Comparison of ENCODE assay signal across 8 cellular contexts in the genomic region with DNA sequence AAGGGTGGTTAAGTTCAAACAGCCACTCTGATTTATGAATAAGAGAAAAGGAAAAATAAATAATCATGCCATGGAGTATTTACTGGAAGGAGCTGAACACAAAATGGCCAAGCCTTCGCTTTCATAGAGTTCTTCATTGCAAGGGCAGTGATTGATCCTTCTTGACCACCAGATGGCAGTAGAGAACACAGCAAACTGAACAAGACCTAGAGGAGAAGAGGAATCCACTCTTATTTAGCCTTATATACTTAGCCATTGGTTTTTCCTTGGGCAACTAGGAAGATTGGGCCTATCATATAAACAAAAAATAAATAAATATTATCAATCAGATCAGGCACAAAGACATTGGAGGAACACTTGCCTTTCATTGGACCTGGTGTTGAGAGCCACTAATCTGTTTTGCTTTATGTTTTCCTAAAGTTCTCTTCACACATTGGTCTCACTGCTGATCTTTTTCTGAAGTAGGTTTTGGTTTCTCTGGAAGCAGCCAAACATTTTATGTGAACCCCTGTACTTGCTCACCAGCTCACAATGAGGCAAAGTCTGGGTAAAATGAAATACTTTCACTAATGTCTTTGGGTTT. TPM values are rescaled to one million over a fixed set of nuclear protein-coding genes. Genes with fewer than 3 reads are reported as not detected.
A peak's percentile ranks its signal among the peaks of the same experiment; 100 is the strongest.
DNase-seq lines count a peak whose midpoint lies in the region; ATAC-seq, FAIRE-seq and TF ChIP-seq lines count a peak whose summit lies in the region.

No MANE protein-coding gene starts in this region.

- H3K4me1 Mint-ChIP-seq in effector memory CD8-positive, alpha-beta T cell (ENCODE audit: low read depth in 2 of 2): peaks cover 0 to 2% of the 10 kb centered on the region in 2 donors

- intact Hi-C loops in upper lobe of right lung (cut with DNase I): no loop called here

- H3K27ac ChIP-seq in GM23248: no peak overlapping the region
- H3K27ac ChIP-seq in Karpas-422 (ENCODE audit: low read length): peak overlapping the region; percentile 98
- no peak overlapping the region for H3K27ac ChIP-seq in lung (ENCODE audit: low read depth in 1 of 2, low read length in 1 of 2)
- no peak overlapping the region for H3K27ac ChIP-seq in upper lobe of right lung

- no peaks in the 10 kb centered on the region for H3K36me3 ChIP-seq in GM23248 (ENCODE audit: low read depth)
- no peaks in the 10 kb centered on the region for H3K36me3 ChIP-seq in Karpas-422 (ENCODE audit: insufficient read depth, low read length)
- H3K36me3 ChIP-seq in lung (ENCODE audit: control insufficient read depth in 2 of 2, insufficient read depth in 2 of 2, low read length in 2 of 2): no peaks in the 10 kb centered on the region
- H3K36me3 ChIP-seq in upper lobe of right lung: no peaks in the 10 kb centered on the region

- peak; percentile 58 for ATAC-seq in effector memory CD8-positive, alpha-beta T cell (replicated peaks)
- ATAC-seq in lung (ENCODE audit: insufficient read depth, low FRiP score): peak; percentile 85
- ATAC-seq in upper lobe of right lung: peak; percentile 98

- H3K9me3 ChIP-seq in GM23248 (ENCODE audit: low read depth) (no peaks in the 10 kb centered on the region), Karpas-422 (ENCODE audit: low read length) (no peaks in the 10 kb centered on the region), lung (ENCODE audit: control insufficient read depth in 2 of 2, insufficient read depth in 1 of 2, low read length in 1 of 2) (no peaks in the 10 kb centered on the region), upper lobe of right lung (no peaks in the 10 kb centered on the region)

- in situ Hi-C loops in GM23248 (cut with MboI): no loop called here

- H3F3A ChIP-seq in GM23248 (ENCODE audit: insufficient read depth): no peaks in the 10 kb centered on the region

- H3K4me3 Mint-ChIP-seq in effector memory CD8-positive, alpha-beta T cell: no peak overlapping the region

- no peak overlapping the region for H2AFZ ChIP-seq in GM23248
- H2AFZ ChIP-seq in Karpas-422 (ENCODE audit: low read length): peak overlapping the region; percentile 64

- H4K20me1 ChIP-seq in GM23248 (ENCODE audit: insufficient read depth): no peaks in the 10 kb centered on the region
- no peaks in the 10 kb centered on the region for H4K20me1 ChIP-seq in Karpas-422 (ENCODE audit: insufficient read depth, low read depth, low read length)

- WGBS in GM23248 (ENCODE audit: low coverage in 1 of 2, low lambda C conversion rate in 2 of 2, missing lambda C conversion rate in 2 of 2), 2 experiments: 6 to 7% methylated on average over 1 of the region's 1 CpG
- 12 to 18% methylated on average over 1 of the region's 1 CpG for WGBS in lung, 2 donors

- peak; percentile 88 for FAIRE-seq in G401.6 (lab: Jason Lieb, UNC)

- no peaks in the 10 kb centered on the region for H3K79me2 ChIP-seq in GM23248 (ENCODE audit: insufficient read depth)
- no peaks in the 10 kb centered on the region for H3K79me2 ChIP-seq in Karpas-422 (ENCODE audit: low read length)

- no peak overlapping the region for H3K4me3 ChIP-seq in GM23248
- H3K4me3 ChIP-seq in Karpas-422 (ENCODE audit: low read length): no peak overlapping the region
- no peak overlapping the region for H3K4me3 ChIP-seq in lung
- H3K4me3 ChIP-seq in upper lobe of right lung: no peak overlapping the region

- H3K36me3 Mint-ChIP-seq in effector memory CD8-positive, alpha-beta T cell (ENCODE audit: insufficient read depth): no peaks in the 10 kb centered on the region

- no peak overlapping the region for H3K4me2 ChIP-seq in GM23248 (ENCODE audit: unreplicated experiment)
- peak overlapping the region; percentile 72 for H3K4me2 ChIP-seq in Karpas-422 (ENCODE audit: low read depth, low read length, poor library complexity, severe bottlenecking)

- H3K9ac ChIP-seq in GM23248 (no peak overlapping the region), Karpas-422 (ENCODE audit: low read length) (peak overlapping the region; percentile 53)

- H3K27ac Mint-ChIP-seq in effector memory CD8-positive, alpha-beta T cell: no peak overlapping the region

- H3K9me3 Mint-ChIP-seq in effector memory CD8-positive, alpha-beta T cell: no peaks in the 10 kb centered on the region

- DNase-seq in A172 (ENCODE audit: low spot score) (peak; percentile 35), GM23248 (peak; percentile 81), Karpas-422 (peak; percentile 93), RPMI7951 (ENCODE audit: low read depth) (peak; percentile 60), lung (ENCODE audit: low spot score) (peak; percentile 35), upper lobe of right lung (no peak)
- peak; percentile 1 to 3 (median 1) for DNase-seq in effector memory CD8-positive, alpha-beta T cell

- peak; percentile 71 for TF ChIP-seq CTCF in lung (IDR thresholded peaks at IDR 0.05; ENCODE audit: control extremely low read depth, extremely low read depth)
- peak; percentile 92 for TF ChIP-seq CTCF in upper lobe of right lung (IDR thresholded peaks at IDR 0.05)

- H3K27me3 ChIP-seq in GM23248 (replicated peaks; ENCODE audit: insufficient read depth) (peaks cover 33% of the 10 kb centered on the region), Karpas-422 (ENCODE audit: low read length) (no peaks in the 10 kb centered on the region), lung (ENCODE audit: control insufficient read depth, insufficient read depth) (no peaks in the 10 kb centered on the region), upper lobe of right lung (no peaks in the 10 kb centered on the region)

- H3K4me1 ChIP-seq in GM23248 (ENCODE audit: insufficient read depth) (no peaks in the 10 kb centered on the region), Karpas-422 (ENCODE audit: low read length) (peaks cover 74% of the 10 kb centered on the region), lung (ENCODE audit: control insufficient read depth in 2 of 2, insufficient read depth in 2 of 2, low read length in 2 of 2) (no peaks in the 10 kb centered on the region), upper lobe of right lung (no peaks in the 10 kb centered on the region)

- peaks cover 7 to 16% of the 10 kb centered on the region in 2 donors for H3K27me3 Mint-ChIP-seq in effector memory CD8-positive, alpha-beta T cell

- H3K9me2 ChIP-seq in GM23248 (ENCODE audit: insufficient read depth): no peaks in the 10 kb centered on the region
- H3K9me2 ChIP-seq in Karpas-422 (replicated peaks; ENCODE audit: insufficient read depth, low read length): no peaks in the 10 kb centered on the region

RNA-seq across cellular contexts. Expression of gene PARM1, which starts 58.0 kb away (rescaled TPM):
- not detected in 2 replicates for total RNA-seq in A172 (2014; rRNA removed; shearing (Covaris generic))
- total RNA-seq in GM23248 (2014; rRNA removed; shearing (Covaris generic)): under 0.01 TPM in 1 of 2 replicates, not detected in the other
- polyA plus RNA-seq in GM23248 (2016; fragmentation: Nextera tagmentation; extraction: Ambion mirVana): 0.14 TPM in 1 of 2 replicates, not detected in the other
- 37.6 and 65.0 TPM in 2 replicates for total RNA-seq in Karpas-422 (2014; rRNA removed; shearing (Covaris generic); ENCODE audit: low replicate concordance)
- under 0.01 and 0.10 TPM in 2 replicates for total RNA-seq in RPMI7951 (2014; rRNA removed; shearing (Covaris generic))
- total RNA-seq in lung: 100 to 1,000 TPM in 1 of 2 donors, 10 to 100 TPM in 1; 53.6 to 101 TPM
- 10 to 100 TPM; 25.4 to 27.5 TPM for polyA plus RNA-seq in lung
- 78.0 TPM for total RNA-seq in upper lobe of right lung

Comparison
In these comparisons a context has a peak if more than half of its experiments do, and no peak if none do; other contexts are left out.
1. RNA of gene PARM1, which starts 58.0 kb away (total RNA-seq): 53.6 to 101 TPM in lung, 78.0 TPM in upper lobe of right lung (single experiment) and 37.6 to 65.0 TPM in Karpas-422; not detected in A172, under 0.01 TPM in GM23248 and under 0.01 to 0.10 TPM in RPMI7951; every median in the first group is over 10 times any median in the second.
2. Peak in every context shown above with its lines, with median percentiles within 50 percentile points of each other: ATAC-seq.